9 cellular contexts compared by ENCODE assay signal in genomic region chr5:159975462-159976019, GRCh38. TPM values are rescaled to one million over a fixed set of nuclear protein-coding genes. Genes with fewer than 3 reads are reported as not detected.
DNase-seq lines count a peak whose midpoint lies in the region; ATAC-seq and TF ChIP-seq lines count a peak whose summit lies in the region.
"Had no signal": no experiment of that assay in that cellular context is flagged by ENCODE, and none has a peak within 500 bp of the region (broad histone marks: within the 10 kb centered on the region; RNA-seq: fewer than 3 reads in every experiment).

No MANE protein-coding gene starts in this region.

- H3K4me1 Mint-ChIP-seq in activated T-helper 1 cell treated with anti-CD3 and anti-CD28 coated beads, Interleukin-12 subunit alpha, Interleukin-12 subunit beta, Interleukin-2, Interleukin-4 antibody, amounts not matched to agents 30 ng/mL and 10 ng/mL and 1 ng/mL, durations not matched to agents 14 hours and 24 hours and 36 hours (ENCODE audit: low read depth) = peaks cover 5% of the 10 kb centered on the region

- H3K27ac ChIP-seq in WERI-Rb-1 (no peak overlapping the region), left ventricle myocardium inferior (replicated peaks) (no peak overlapping the region), upper lobe of right lung (no peak overlapping the region)
- H3K27ac ChIP-seq: BLaER1 treated with 17β-estradiol and CSF1 and Interleukin-3, amounts not matched to agents 10 nM and 100 nM had no signal

- no peaks in the 10 kb centered on the region for H3K36me3 ChIP-seq in WERI-Rb-1
- H3K36me3 ChIP-seq in left ventricle myocardium inferior = no peaks in the 10 kb centered on the region
- H3K36me3 ChIP-seq in upper lobe of right lung = no peaks in the 10 kb centered on the region
- H3K36me3 ChIP-seq: BLaER1 treated with 17β-estradiol and CSF1 and Interleukin-3, amounts not matched to agents 10 nM and 100 nM had no signal

- peaks cover 8% of the 10 kb centered on the region for H3K27me3 ChIP-seq in WERI-Rb-1 (ENCODE audit: insufficient read depth, low read depth, severe bottlenecking)
- H3K27me3 ChIP-seq in left ventricle myocardium inferior (ENCODE audit: low read depth) = peaks cover 54% of the 10 kb centered on the region
- H3K27me3 ChIP-seq in upper lobe of right lung = peaks cover 25% of the 10 kb centered on the region

- H3K36me3 Mint-ChIP-seq in activated T-helper 1 cell treated with anti-CD3 and anti-CD28 coated beads, Interleukin-12 subunit alpha, Interleukin-12 subunit beta, Interleukin-2, Interleukin-4 antibody, amounts not matched to agents 30 ng/mL and 10 ng/mL and 1 ng/mL, durations not matched to agents 14 hours and 24 hours and 36 hours (ENCODE audit: low read depth) = no peaks in the 10 kb centered on the region

- H3K27ac Mint-ChIP-seq in activated T-helper 1 cell treated with anti-CD3 and anti-CD28 coated beads, Interleukin-12 subunit alpha, Interleukin-12 subunit beta, Interleukin-2, Interleukin-4 antibody, amounts not matched to agents 30 ng/mL and 10 ng/mL and 1 ng/mL, durations not matched to agents 14 hours and 24 hours and 36 hours = no peak overlapping the region

- intact Hi-C loops in left ventricle myocardium inferior (cut with micrococcal nuclease) = no loop called here
- intact Hi-C loops in upper lobe of right lung (cut with DNase I) = no loop called here
- intact Hi-C loops in activated T-helper 1 cell treated with anti-CD3 and anti-CD28 coated beads, Interleukin-12 subunit alpha, Interleukin-12 subunit beta, Interleukin-2, Interleukin-4 antibody, amounts not matched to agents 30 ng/mL and 10 ng/mL and 1 ng/mL, durations not matched to agents 14 hours and 24 hours and 36 hours (cut with micrococcal nuclease) = no loop called here

- H3K27me3 Mint-ChIP-seq in activated T-helper 1 cell treated with anti-CD3 and anti-CD28 coated beads, Interleukin-12 subunit alpha, Interleukin-12 subunit beta, Interleukin-2, Interleukin-4 antibody, amounts not matched to agents 30 ng/mL and 10 ng/mL and 1 ng/mL, durations not matched to agents 14 hours and 24 hours and 36 hours (ENCODE audit: insufficient read depth) = peaks cover 51% of the 10 kb centered on the region

- peak; percentile 18 for DNase-seq in activated CD8-positive, alpha-beta memory T cell treated with anti-CD3 and anti-CD28 coated beads, Interleukin-2, amount 50 U/mL, for 48 hours
- DNase-seq in activated CD8-positive, alpha-beta memory T cell treated with anti-CD3 and anti-CD28 coated beads, Interleukin-2, amount 50 U/mL, for 4 hours = no peak
- DNase-seq in WERI-Rb-1 = peak; percentile 53
- DNase-seq in left ventricle myocardium inferior = no peak
- no peak for DNase-seq in upper lobe of right lung
- no peak for DNase-seq in activated T-helper 1 cell treated with anti-CD3 and anti-CD28 coated beads, Interleukin-12 subunit alpha, Interleukin-12 subunit beta, Interleukin-2, Interleukin-4 antibody, amounts not matched to agents 30 ng/mL and 10 ng/mL and 1 ng/mL, durations not matched to agents 14 hours and 24 hours and 36 hours (ENCODE audit: low spot score)
- DNase-seq in activated naive CD4-positive, alpha-beta T cell (lab: John Stamatoyannopoulos, UW) = no peak
- no peak for DNase-seq in hippocampal formation (lab: John Stamatoyannopoulos, UW)

- no peak overlapping the region for H3K4me3 Mint-ChIP-seq in activated T-helper 1 cell treated with anti-CD3 and anti-CD28 coated beads, Interleukin-12 subunit alpha, Interleukin-12 subunit beta, Interleukin-2, Interleukin-4 antibody, amounts not matched to agents 30 ng/mL and 10 ng/mL and 1 ng/mL, durations not matched to agents 14 hours and 24 hours and 36 hours

- no peak overlapping the region for H3K4me3 ChIP-seq in WERI-Rb-1 (ENCODE audit: low read depth, low read length)
- H3K4me3 ChIP-seq in left ventricle myocardium inferior = no peak overlapping the region
- H3K4me3 ChIP-seq in upper lobe of right lung = no peak overlapping the region
- H3K4me3 ChIP-seq: BLaER1 treated with 17β-estradiol and CSF1 and Interleukin-3, amounts not matched to agents 10 nM and 100 nM had no signal

- ATAC-seq in upper lobe of right lung = peak; percentile 24

- H3K4me1 ChIP-seq in left ventricle myocardium inferior (peaks cover 13% of the 10 kb centered on the region), upper lobe of right lung (peaks cover 6% of the 10 kb centered on the region)

- no peaks in the 10 kb centered on the region for H3K9me3 ChIP-seq in WERI-Rb-1 (ENCODE audit: severe bottlenecking)
- H3K9me3 ChIP-seq in left ventricle myocardium inferior (replicated peaks) = no peaks in the 10 kb centered on the region
- no peaks in the 10 kb centered on the region for H3K9me3 ChIP-seq in upper lobe of right lung

- TF ChIP-seq CTCF in WERI-Rb-1 (IDR thresholded peaks at IDR 0.05; ENCODE audit: low read depth, low read length) (peak; percentile 63; the same call in 1 of the 2 replicates), left ventricle myocardium inferior (IDR thresholded peaks at IDR 0.05; ENCODE audit: borderline replicate concordance) (peak; percentile 21), upper lobe of right lung (IDR thresholded peaks at IDR 0.05) (no peak)

- no peaks in the 10 kb centered on the region for H3K9me3 Mint-ChIP-seq in activated T-helper 1 cell treated with anti-CD3 and anti-CD28 coated beads, Interleukin-12 subunit alpha, Interleukin-12 subunit beta, Interleukin-2, Interleukin-4 antibody, amounts not matched to agents 30 ng/mL and 10 ng/mL and 1 ng/mL, durations not matched to agents 14 hours and 24 hours and 36 hours

RNA-seq across cellular contexts. Expression of gene TTC1, which starts 33.4 kb away (rescaled TPM):
- total RNA-seq in left ventricle myocardium inferior (94.2 TPM), upper lobe of right lung (39.6 TPM)
- 65.9 and 69.1 TPM in 2 replicates for total RNA-seq in activated T-helper 1 cell treated with anti-CD3 and anti-CD28 coated beads, Interleukin-12 subunit alpha, Interleukin-12 subunit beta, Interleukin-2, Interleukin-4 antibody, amounts not matched to agents 30 ng/mL and 10 ng/mL and 1 ng/mL, durations not matched to agents 14 hours and 24 hours and 36 hours

RNA-seq across cellular contexts. Expression of gene ADRA1B, which starts 59.3 kb away (rescaled TPM):
- total RNA-seq in left ventricle myocardium inferior (2.5 TPM), upper lobe of right lung (7.1 TPM)
- not detected in 2 replicates for total RNA-seq in activated T-helper 1 cell treated with anti-CD3 and anti-CD28 coated beads, Interleukin-12 subunit alpha, Interleukin-12 subunit beta, Interleukin-2, Interleukin-4 antibody, amounts not matched to agents 30 ng/mL and 10 ng/mL and 1 ng/mL, durations not matched to agents 14 hours and 24 hours and 36 hours

Comparison
In these comparisons a context has a peak if more than half of its experiments do, and no peak if none do; other contexts are left out.
1. DNase-seq: peak in activated CD8-positive, alpha-beta memory T cell treated with anti-CD3 and anti-CD28 coated beads, Interleukin-2, amount 50 U/mL, for 48 hours (single experiment) and WERI-Rb-1 (single experiment); none in activated CD8-positive, alpha-beta memory T cell treated with anti-CD3 and anti-CD28 coated beads, Interleukin-2, amount 50 U/mL, for 4 hours (single experiment), left ventricle myocardium inferior (single experiment), upper lobe of right lung (single experiment), activated T-helper 1 cell treated with anti-CD3 and anti-CD28 coated beads, Interleukin-12 subunit alpha, Interleukin-12 subunit beta, Interleukin-2, Interleukin-4 antibody, amounts not matched to agents 30 ng/mL and 10 ng/mL and 1 ng/mL, durations not matched to agents 14 hours and 24 hours and 36 hours (single experiment), activated naive CD4-positive, alpha-beta T cell (0 of 4) and hippocampal formation (0 of 2).